In the genomic region with DNA sequence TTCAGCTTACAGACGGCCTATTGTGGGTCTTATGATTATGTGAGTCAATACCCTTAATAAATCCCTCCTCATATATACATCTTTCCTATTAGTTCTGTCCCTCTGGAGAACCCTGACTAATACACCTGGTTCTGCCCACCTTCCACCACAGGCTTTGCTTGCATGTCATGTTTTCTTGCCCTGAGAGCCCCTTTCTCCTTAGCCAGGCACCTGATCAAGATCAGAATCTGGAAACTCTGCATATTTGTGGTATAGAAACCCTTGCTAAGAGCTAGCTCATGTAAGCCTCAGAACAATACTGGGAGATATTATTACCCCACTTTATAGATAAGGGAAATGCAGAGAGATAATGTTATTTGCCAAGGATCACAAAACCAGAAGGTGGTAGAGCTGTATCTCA, we compare ENCODE assay signal across 7 cellular contexts.
"Had no signal": no experiment of that assay in that cellular context is flagged by ENCODE, and none has a peak within 500 bp of the region (broad histone marks: within the 10 kb centered on the region; RNA-seq: fewer than 3 reads in every experiment).

No MANE protein-coding gene starts in this region.

- H3K27ac Mint-ChIP-seq: GM23338, H9 had no signal

- H3K27ac ChIP-seq: HL-60 had no signal

- H3K9me3 Mint-ChIP-seq: GM23338, H9 had no signal

- H3K4me1 Mint-ChIP-seq: IgD-negative memory B cell had no signal

- H2AFZ ChIP-seq: GM23338 had no signal

- DNase-seq: H9, HCEC 1CT, KBM-7 had no signal

- H3K4me3 Mint-ChIP-seq: GM23338, H9, IgD-negative memory B cell had no signal

- ATAC-seq: GM23338, HepG2 had no signal

- H3K4me3 ChIP-seq: GM23338 had no signal

- H3K4me2 ChIP-seq: GM23338 had no signal
